Comparison of ENCODE assay signal across 26 cellular contexts in the genomic region with DNA sequence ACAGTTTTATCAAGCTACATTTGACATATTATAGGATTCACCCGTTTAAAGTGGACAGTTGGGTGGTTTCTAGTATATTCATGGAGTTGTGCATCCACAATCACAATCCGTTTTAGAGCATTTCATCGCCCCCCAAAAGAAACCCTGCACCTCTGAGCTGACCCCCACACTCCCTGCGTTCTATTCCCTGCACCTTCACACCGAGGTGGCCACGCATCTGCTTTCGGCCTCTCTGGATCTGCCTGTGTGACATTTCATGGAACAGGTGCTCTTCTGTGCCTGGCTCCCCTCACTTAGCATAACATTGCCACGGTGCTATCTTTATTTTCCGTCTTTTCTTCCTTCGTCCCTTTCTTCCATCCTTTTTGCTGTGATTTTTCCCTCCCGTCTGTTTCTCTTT. TPM values are rescaled to one million over a fixed set of nuclear protein-coding genes. Genes with fewer than 3 reads are reported as not detected.
A peak's percentile ranks its signal among the peaks of the same experiment; 100 is the strongest.
DNase-seq lines count a peak whose midpoint lies in the region; ATAC-seq, FAIRE-seq and TF ChIP-seq lines count a peak whose summit lies in the region.
"Had no signal": no experiment of that assay in that cellular context is flagged by ENCODE, and none has a peak within 500 bp of the region (broad histone marks: within the 10 kb centered on the region; RNA-seq: fewer than 3 reads in every experiment).

No MANE protein-coding gene starts in this region.

- TF ChIP-seq EP300 in H1 (IDR thresholded peaks at IDR 0.05; ENCODE audit: borderline replicate concordance in 1 of 2, low read depth in 2 of 2, low read length in 2 of 2) (no peak), suprapubic skin (IDR thresholded peaks at IDR 0.05) (no peak)

- H4K8ac ChIP-seq in H1 (ENCODE audit: extremely low read depth, insufficient read depth, low read length), result no peak overlapping the region

- H3K27ac ChIP-seq in WERI-Rb-1, result peak overlapping the region; percentile 23; the same call in 1 of the 2 replicates
- no peak overlapping the region for H3K27ac ChIP-seq in H1 (ENCODE audit: low read depth, low read length)
- peak overlapping the region; percentile 24 for H3K27ac ChIP-seq in suprapubic skin
- H3K27ac ChIP-seq: epithelial cell of prostate, hepatocyte, parathyroid adenoma had no signal

- no peak overlapping the region for H2BK15ac ChIP-seq in H1 (ENCODE audit: low read length)

- no peaks in the 10 kb centered on the region for H3K23me2 ChIP-seq in H1 (ENCODE audit: low read depth, low read length)

- H3K36me3 Mint-ChIP-seq in activated naive CD4-positive, alpha-beta T cell treated with anti-CD3 and anti-CD28 coated beads for 36 hours (ENCODE audit: low read depth), result peaks cover 3% of the 10 kb centered on the region

- ATAC-seq in HG02852 (IDR thresholded peaks at IDR 0.05; ENCODE audit: unreplicated experiment), result no peak
- ATAC-seq in GM18505 (IDR thresholded peaks at IDR 0.05; ENCODE audit: unreplicated experiment), result no peak

- no peak overlapping the region for H3K18ac ChIP-seq in H1 (ENCODE audit: extremely low read depth, low read length)

- H3K23ac ChIP-seq in H1 (ENCODE audit: insufficient read length), result no peak overlapping the region

- H2BK20ac ChIP-seq in H1 (ENCODE audit: low read length), result no peak overlapping the region

- H3K9me3 Mint-ChIP-seq in activated naive CD4-positive, alpha-beta T cell treated with anti-CD3 and anti-CD28 coated beads for 36 hours, result no peaks in the 10 kb centered on the region
- H3K9me3 Mint-ChIP-seq: CD8-positive, alpha-beta memory T cell had no signal

- no peak overlapping the region for H3K9ac ChIP-seq in H1 (replicated peaks in 1 of 4; ENCODE audit: extremely low read depth in 1 of 4, low read depth in 3 of 4, low read length in 3 of 4)
- H3K9ac ChIP-seq: parathyroid adenoma had no signal

- no peak overlapping the region for H3K14ac ChIP-seq in H1 (ENCODE audit: insufficient read length)

- H3K79me2 ChIP-seq in H1 (ENCODE audit: control insufficient read depth in 1 of 2, insufficient read depth in 2 of 2, low read length in 2 of 2), result no peaks in the 10 kb centered on the region
- H3K79me2 ChIP-seq: hepatocyte, parathyroid adenoma had no signal

- H2AK5ac ChIP-seq in H1 (ENCODE audit: low read depth, low read length), result no peak overlapping the region

- H3K27me3 Mint-ChIP-seq in activated naive CD4-positive, alpha-beta T cell treated with anti-CD3 and anti-CD28 coated beads for 36 hours (ENCODE audit: low read depth), result no peaks in the 10 kb centered on the region

- TF ChIP-seq CTCF in WERI-Rb-1 (IDR thresholded peaks at IDR 0.05; ENCODE audit: low read depth, low read length) (no peak), H1 (IDR thresholded peaks at IDR 0.05; ENCODE audit: control extremely low read depth in 1 of 3, insufficient read depth in 1 of 3, low read depth in 1 of 3, low read length in 3 of 3) (no peak), suprapubic skin (IDR thresholded peaks at IDR 0.05) (no peak)

- H3K4me3 Mint-ChIP-seq in activated naive CD4-positive, alpha-beta T cell treated with anti-CD3 and anti-CD28 coated beads for 36 hours, result no peak overlapping the region
- H3K4me3 Mint-ChIP-seq: CD8-positive, alpha-beta memory T cell had no signal

- H2BK5ac ChIP-seq in H1 (ENCODE audit: low read depth, low read length), result 0 out of 2 replicates have a peak overlapping the region, but pooled peaks have one; percentile 18

- H3K4me2 ChIP-seq in H1 (ENCODE audit: insufficient read depth in 1 of 2, low read depth in 2 of 2, low read length in 2 of 2), result no peak overlapping the region
- H3K4me2 ChIP-seq: hepatocyte had no signal

- H3K56ac ChIP-seq in H1 (replicated peaks; ENCODE audit: insufficient read length, low read depth, low read length), result no peak overlapping the region

- H2BK120ac ChIP-seq in H1 (replicated peaks; ENCODE audit: low read depth, low read length), result no peak overlapping the region

- no peaks in the 10 kb centered on the region for H4K20me1 ChIP-seq in H1 (replicated peaks in 1 of 2; ENCODE audit: control insufficient read depth in 1 of 2, insufficient read depth in 2 of 2, low read length in 2 of 2)

- FAIRE-seq in H1 (lab: Jason Lieb, UNC), result no peak
- FAIRE-seq: GM12891, GM19239, islet of Langerhans had no signal

- H3K27ac Mint-ChIP-seq in activated naive CD4-positive, alpha-beta T cell treated with anti-CD3 and anti-CD28 coated beads for 36 hours, result peak overlapping the region; percentile 2

- no peak for TF ChIP-seq POLR2A in H1 (IDR thresholded peaks at IDR 0.05; ENCODE audit: control extremely low read depth in 1 of 2, low read depth in 2 of 2, low read length in 2 of 2)
- no peak for TF ChIP-seq POLR2A in suprapubic skin (IDR thresholded peaks at IDR 0.05)
- no peak for TF ChIP-seq POLR2A in GM18505 (IDR thresholded peaks at IDR 0.05; ENCODE audit: borderline replicate concordance, extremely low read depth, insufficient read depth, insufficient read length)

- no peaks in the 10 kb centered on the region for H3K9me3 ChIP-seq in WERI-Rb-1 (ENCODE audit: severe bottlenecking)
- no peaks in the 10 kb centered on the region for H3K9me3 ChIP-seq in H1 (ENCODE audit: insufficient read depth in 2 of 2, low read depth in 1 of 2, low read length in 1 of 2)
- H3K9me3 ChIP-seq in suprapubic skin, result no peaks in the 10 kb centered on the region
- H3K9me3 ChIP-seq: breast epithelium had no signal

- H4K5ac ChIP-seq in H1 (ENCODE audit: insufficient read length, low read depth, low read length), result no peak overlapping the region

- H3K79me1 ChIP-seq in H1 (ENCODE audit: low read depth, low read length), result no peaks in the 10 kb centered on the region

- intact Hi-C loops in activated naive CD4-positive, alpha-beta T cell treated with anti-CD3 and anti-CD28 coated beads for 36 hours (cut with micrococcal nuclease), result loop anchor here (10.0 kb wide), 1 partner anchor 776 kb away; no protein-coding TSS in a partner anchor

- H3K36me3 ChIP-seq in WERI-Rb-1 (no peaks in the 10 kb centered on the region), H1 (ENCODE audit: control insufficient read depth in 2 of 4, insufficient read depth in 4 of 4, low read length in 3 of 4) (no peaks in the 10 kb centered on the region), suprapubic skin (no peaks in the 10 kb centered on the region)
- H3K36me3 ChIP-seq: breast epithelium had no signal

- H3K4me1 Mint-ChIP-seq in activated naive CD4-positive, alpha-beta T cell treated with anti-CD3 and anti-CD28 coated beads for 36 hours (ENCODE audit: low read depth), result peaks cover 46% of the 10 kb centered on the region

- 84% methylated on average over 11 of the region's 11 CpGs; no CpG with 5 or more reads in 1 of the 2 experiments for WGBS in H1 (ENCODE audit: extremely low coverage in 1 of 2, insufficient coverage in 1 of 2, insufficient read length in 1 of 2, insufficient replicate concordance in 2 of 2, low coverage in 1 of 2, low lambda C conversion rate in 2 of 2, missing lambda C conversion rate in 1 of 2), 2 experiments
- WGBS in suprapubic skin, result 88% methylated on average over 11 of the region's 11 CpGs

- peaks cover 0 to 8% (median 3%) of the 10 kb centered on the region in 4 experiments; a peak in 3 of 7 replicates for H3K4me1 ChIP-seq in H1 (replicated peaks in 1 of 4; ENCODE audit: control insufficient read depth in 3 of 4, insufficient read depth in 4 of 4, low read length in 3 of 4)
- H3K4me1 ChIP-seq in suprapubic skin, result peaks cover 7% of the 10 kb centered on the region
- H3K4me1 ChIP-seq: breast epithelium had no signal

- TF ChIP-seq RAD21 in H1 (IDR thresholded peaks at IDR 0.05 in 1 of 2, conservative IDR thresholded peaks at IDR 0.05 in 1 of 2; ENCODE audit: low read depth in 2 of 2, low read length in 2 of 2), result no peak

- H4K91ac ChIP-seq in H1 (replicated peaks; ENCODE audit: insufficient read length, low read length), result no peak overlapping the region

- H3K4ac ChIP-seq in H1 (replicated peaks; ENCODE audit: insufficient read length, low read depth, low read length), result no peak overlapping the region

- no peaks in the 10 kb centered on the region for H3K27me3 ChIP-seq in WERI-Rb-1 (ENCODE audit: insufficient read depth, low read depth, severe bottlenecking)
- H3K27me3 ChIP-seq in H1 (replicated peaks in 1 of 4; ENCODE audit: control insufficient read depth in 3 of 4, extremely low read depth in 1 of 4, insufficient read depth in 3 of 4, low read length in 3 of 4), result no peaks in the 10 kb centered on the region
- peaks cover 14% of the 10 kb centered on the region for H3K27me3 ChIP-seq in suprapubic skin
- H3K27me3 ChIP-seq: hepatocyte had no signal

- POLR2A ChIA-PET in H1 (lab: Charles Lee; ENCODE audit: partially characterized antibody), result interaction anchor here (1.4 kb wide), 1 partner anchor 19 kb away, joined by 3 read pairs; no protein-coding TSS in a partner anchor

- CTCF ChIA-PET in activated naive CD4-positive, alpha-beta T cell treated with anti-CD3 and anti-CD28 coated beads for 36 hours (lab: Charles Lee), result interaction anchor here (0.6 to 4.7 kb wide), 7 partner anchors 10 to 163 kb away, joined by 3 to 34 read pairs (median 5); no protein-coding TSS in a partner anchor
- CTCF ChIA-PET in H1 (lab: Charles Lee; ENCODE audit: partially characterized antibody), result interaction anchor here (0.5 to 7.7 kb wide), 8 partner anchors 10 to 156 kb away, joined by 3 to 59 read pairs (median 4); no protein-coding TSS in a partner anchor

- no peak for DNase-seq in activated naive CD4-positive, alpha-beta T cell treated with anti-CD3 and anti-CD28 coated beads for 36 hours
- no peak for DNase-seq in activated naive CD4-positive, alpha-beta T cell treated with anti-CD3 and anti-CD28 coated beads, Interleukin-2, amount 50 U/mL, for 16 hours
- DNase-seq in WERI-Rb-1, result no peak
- no peak for DNase-seq in H1 (ENCODE audit: low read depth in 1 of 2, low spot score in 2 of 2)
- DNase-seq in suprapubic skin (ENCODE audit: low spot score in 2 of 2), result no peak
- DNase-seq in HCEC 1CT, result no peak
- DNase-seq: activated CD4-positive, alpha-beta T cell treated with anti-CD3 and anti-CD28 coated beads, Interleukin-2, amount 50 U/mL, for 48 hours; activated T-cell treated with anti-CD3 and anti-CD28 coated beads for 4 hours; foreskin fibroblast; GOT3; NCI-H187 treated with DMSO at 0.1 percent for 48 hours; NCI-H2227 treated with DMSO at 0.1 percent for 48 hours; SHP77 treated with DMSO at 0.1 percent for 48 hours; T-helper 1 cell had no signal

- H2AFZ ChIP-seq in H1 (ENCODE audit: low read length), result no peak overlapping the region
- H2AFZ ChIP-seq: hepatocyte, parathyroid adenoma had no signal

- peak overlapping the region; percentile 60; the same call in 1 of the 2 replicates for H2BK12ac ChIP-seq in H1 (ENCODE audit: low read depth, low read length)

- H3K4me3 ChIP-seq in WERI-Rb-1 (ENCODE audit: low read depth, low read length) (no peak overlapping the region), H1 (ENCODE audit: extremely low read depth in 1 of 4, insufficient read depth in 2 of 4, low read depth in 3 of 4, low read length in 4 of 4) (no peak overlapping the region), suprapubic skin (no peak overlapping the region)
- H3K4me3 ChIP-seq: breast epithelium, hepatocyte, lung had no signal

RNA-seq across cellular contexts. Expression of a gene that starts 32.7 kb away (rescaled TPM):
- total RNA-seq in activated naive CD4-positive, alpha-beta T cell treated with anti-CD3 and anti-CD28 coated beads for 36 hours, result 1 to 10 TPM; 8.7 to 10.0 TPM
- 8.1 and 9.3 TPM in 2 replicates for total RNA-seq in H1 (2021; fragmentation: NEBNext Ultra II Directional; extraction: Animal tissue kit (Norgen Biotek cat#: 25700))
- 7.8 and 10.2 TPM in 2 replicates for polyA plus RNA-seq in H1 (2011; rRNA removed)
- 4.0 TPM for polyA plus RNA-seq in H1 (2011; cell fraction: cytosol; rRNA removed)
- polyA plus RNA-seq in H1 (2011; cell fraction: nucleus; rRNA removed), result 10.3 TPM
- polyA plus RNA-seq in H1 (2012, experiment 1 of 2), result 6.5 to 7.4 TPM (median 7.2 TPM) in 4 replicates
- polyA plus RNA-seq in H1 (2012, experiment 2 of 2), result 5.5 TPM
- polyA plus RNA-seq in H1 (2013, experiment 1 of 2), result 9.8 TPM
- 9.8 TPM for polyA plus RNA-seq in H1 (2013, experiment 2 of 2)
- polyA minus RNA-seq in H1 (2011; rRNA and poly(A)+ RNA removed), result 16.1 and 21.8 TPM in 2 replicates
- polyA minus RNA-seq in H1 (2011; cell fraction: cytosol; rRNA and poly(A)+ RNA removed), result 5.1 TPM
- 12.5 TPM for polyA minus RNA-seq in H1 (2011; cell fraction: nucleus; rRNA and poly(A)+ RNA removed)
- total RNA-seq in suprapubic skin, result 1 to 10 TPM in 2 of 4 donors, under 1 TPM in 2; 0.81 to 1.4 (median 1.0) TPM
- total RNA-seq: dermis microvascular lymphatic vessel endothelial cell had no signal
